ENCODE assay signal across 14 cellular contexts in the genomic region with DNA sequence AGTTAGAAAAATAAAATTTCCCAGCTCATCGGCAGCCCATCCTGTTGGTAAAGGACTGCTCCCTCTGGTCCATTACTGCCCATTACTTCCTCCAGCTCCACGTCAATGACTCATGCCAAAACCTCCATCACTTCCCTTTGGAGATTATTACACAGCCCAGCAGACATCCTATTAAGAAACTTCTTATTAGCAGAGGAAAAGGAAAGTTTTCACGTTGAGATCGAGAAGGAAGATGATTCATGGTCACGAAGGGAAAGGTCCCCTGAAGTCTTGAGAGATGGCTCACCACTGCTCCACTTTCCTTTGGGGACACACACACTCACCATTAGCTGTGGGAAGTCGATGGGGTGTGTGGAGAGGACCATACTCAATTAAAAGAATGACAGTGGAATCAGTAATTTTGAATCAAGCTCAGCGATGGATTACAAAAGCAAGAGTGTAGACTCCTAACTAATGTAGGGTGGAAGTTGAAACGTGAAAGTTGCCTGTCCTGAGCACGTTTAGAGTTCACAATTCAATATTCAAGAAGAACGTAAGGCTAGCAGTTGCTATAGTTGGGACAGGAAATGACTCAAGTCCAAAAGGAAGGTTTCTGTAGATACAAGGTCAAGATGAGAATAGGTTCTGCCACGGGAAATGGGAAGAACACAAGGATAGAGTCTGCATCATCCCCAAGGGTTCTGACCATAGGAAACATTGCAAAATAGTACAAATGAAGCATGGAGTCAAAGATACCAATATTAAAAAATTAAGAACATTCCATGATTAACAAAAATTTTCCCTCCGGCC. TPM values are rescaled to one million over a fixed set of nuclear protein-coding genes. Genes with fewer than 3 reads are reported as not detected.
DNase-seq lines count a peak whose midpoint lies in the region; ATAC-seq and TF ChIP-seq lines count a peak whose summit lies in the region.
"Had no signal": no experiment of that assay in that cellular context is flagged by ENCODE, and none has a peak within 500 bp of the region (broad histone marks: within the 10 kb centered on the region; RNA-seq: fewer than 3 reads in every experiment).

No MANE protein-coding gene starts in this region.

- DNase-seq in SIG-M5 treated with dmso at 0.1 percent for 504 hours (lab: John Stamatoyannopoulos, UW; ENCODE audit: unreplicated experiment) (peak; percentile 78), SIG-M5 (lab: John Stamatoyannopoulos, UW) (no peak), cardiac fibroblast (ENCODE audit: low read depth in 2 of 2) (peak; percentile 90 to 96), right lobe of liver (no peak), type B pancreatic cell (ENCODE audit: extremely low spot score, unreplicated experiment) (no peak), islet precursor cell (no peak)
- no peak for DNase-seq in activated CD4-positive, CD25-positive, alpha-beta regulatory T cell treated with anti-CD3 and anti-CD28 coated beads, Interleukin-2, amount 50 U/mL, for 72 hours
- DNase-seq: hippocampal formation, posterior cingulate gyrus, WERI-Rb-1 had no signal

- no peaks in the 10 kb centered on the region for H3K4me1 ChIP-seq in right lobe of liver

- H3K4me3 ChIP-seq in cardiac fibroblast (replicated peaks in 1 of 2; ENCODE audit: low read depth in 2 of 2, low read length in 2 of 2) (peak overlapping the region in 1 of 2 donors; percentile 29), right lobe of liver (no peak overlapping the region)

- ATAC-seq in right lobe of liver (peak; percentile 61 to 75 (median 68)), GM19395 (IDR thresholded peaks at IDR 0.05; ENCODE audit: unreplicated experiment) (no peak)
- ATAC-seq: stimulated activated effector memory CD8-positive, alpha-beta T cell treated with anti-CD3 and anti-CD28 coated beads, Interleukin-12 subunit alpha, Interleukin-12 subunit beta, amount 100 ng/mL, for 72 hours had no signal

- TF ChIP-seq CTCF in cardiac fibroblast (IDR thresholded peaks at IDR 0.05; ENCODE audit: low read depth, low read length) (no peak), right lobe of liver (IDR thresholded peaks at IDR 0.05) (no peak), type B pancreatic cell (conservative IDR thresholded peaks at IDR 0.05) (no peak)

- 58% methylated on average over 12 of the region's 12 CpGs for WGBS in right lobe of liver (ENCODE audit: insufficient coverage, low coverage, low lambda C conversion rate, missing lambda C conversion rate)

- peak overlapping the region in 2 of 3 donors; percentile 47 to 49 for H3K27ac ChIP-seq in right lobe of liver
- H3K27ac ChIP-seq: 22Rv1, WERI-Rb-1 had no signal

- H3K9me3 Mint-ChIP-seq in type B pancreatic cell: no peaks in the 10 kb centered on the region
- H3K9me3 Mint-ChIP-seq: stimulated activated effector memory CD8-positive, alpha-beta T cell treated with anti-CD3 and anti-CD28 coated beads, Interleukin-12 subunit alpha, Interleukin-12 subunit beta, amount 100 ng/mL, for 72 hours had no signal

- no peaks in the 10 kb centered on the region for H3K27me3 Mint-ChIP-seq in type B pancreatic cell

- no peaks in the 10 kb centered on the region for H3K27me3 ChIP-seq in right lobe of liver

- no peaks in the 10 kb centered on the region for H3K36me3 ChIP-seq in right lobe of liver
- H3K36me3 ChIP-seq: WERI-Rb-1 had no signal

- intact Hi-C loops in right lobe of liver (cut with DNase I): no loop called here

- H3K36me3 Mint-ChIP-seq in type B pancreatic cell: peaks cover 32% of the 10 kb centered on the region
- H3K36me3 Mint-ChIP-seq: activated naive CD8-positive, alpha-beta T cell; stimulated activated effector memory CD8-positive, alpha-beta T cell treated with anti-CD3 and anti-CD28 coated beads, Interleukin-12 subunit alpha, Interleukin-12 subunit beta, amount 100 ng/mL, for 72 hours had no signal

- peak overlapping the region; percentile 42 for H3K27ac Mint-ChIP-seq in type B pancreatic cell
- H3K27ac Mint-ChIP-seq: activated naive CD8-positive, alpha-beta T cell; stimulated activated effector memory CD8-positive, alpha-beta T cell treated with anti-CD3 and anti-CD28 coated beads, Interleukin-12 subunit alpha, Interleukin-12 subunit beta, amount 100 ng/mL, for 72 hours had no signal

- no peak for TF ChIP-seq POLR2A in right lobe of liver (IDR thresholded peaks at IDR 0.05)

- no peaks in the 10 kb centered on the region for H3K9me3 ChIP-seq in right lobe of liver

- H3K4me1 Mint-ChIP-seq in type B pancreatic cell (ENCODE audit: unreplicated experiment): peaks cover 24% of the 10 kb centered on the region
- H3K4me1 Mint-ChIP-seq: stimulated activated effector memory CD8-positive, alpha-beta T cell treated with anti-CD3 and anti-CD28 coated beads, Interleukin-12 subunit alpha, Interleukin-12 subunit beta, amount 100 ng/mL, for 72 hours had no signal

- H3K4me3 Mint-ChIP-seq in type B pancreatic cell: peak overlapping the region; percentile 5
- H3K4me3 Mint-ChIP-seq: activated naive CD8-positive, alpha-beta T cell; stimulated activated effector memory CD8-positive, alpha-beta T cell treated with anti-CD3 and anti-CD28 coated beads, Interleukin-12 subunit alpha, Interleukin-12 subunit beta, amount 100 ng/mL, for 72 hours had no signal

RNA-seq across cellular contexts. Expression of a gene that starts 21.6 kb away (rescaled TPM):
- total RNA-seq in right lobe of liver (10 to 100 TPM; 12.0 to 19.0 (median 15.8) TPM), type B pancreatic cell (ENCODE audit: low replicate concordance) (61.3 and 99.9 TPM in 2 replicates)

Comparison
In these comparisons a context has a peak if more than half of its experiments do, and no peak if none do; other contexts are left out.
1. DNase-seq: peak in SIG-M5 treated with dmso at 0.1 percent for 504 hours (single experiment) and cardiac fibroblast (2 of 2); none in SIG-M5 (single experiment), right lobe of liver (0 of 3), type B pancreatic cell (single experiment), islet precursor cell (single experiment) and activated CD4-positive, CD25-positive, alpha-beta regulatory T cell treated with anti-CD3 and anti-CD28 coated beads, Interleukin-2, amount 50 U/mL, for 72 hours (single experiment).